8 cellular contexts compared by ENCODE assay signal in genomic region chr1:10209905-10210810, GRCh38. TPM values are rescaled to one million over a fixed set of nuclear protein-coding genes. Genes with fewer than 3 reads are reported as not detected.
DNase-seq lines count a peak whose midpoint lies in the region; ATAC-seq and TF ChIP-seq lines count a peak whose summit lies in the region.

Gene KIF1B, plus strand, starts transcription at chr1:10210570. Its CDS starts 21,759 bp downstream, at chr1:10232329.

- no peaks in the 10 kb centered on the region for H3K27me3 Mint-ChIP-seq in T-helper 17 cell

- no peaks in the 10 kb centered on the region for H3K36me3 ChIP-seq in right atrium auricular region
- no peaks in the 10 kb centered on the region for H3K36me3 ChIP-seq in uterus

- H3K9me3 ChIP-seq in T-helper 17 cell (ENCODE audit: control insufficient read depth, low read length, poor library complexity, severe bottlenecking) = no peaks in the 10 kb centered on the region
- no peaks in the 10 kb centered on the region for H3K9me3 ChIP-seq in right atrium auricular region
- H3K9me3 ChIP-seq in uterus = no peaks in the 10 kb centered on the region

- peak within 1 kb of the TSS; percentile 94 for H3K4me3 Mint-ChIP-seq in T-helper 17 cell

- H3K4me1 Mint-ChIP-seq in T-helper 17 cell = peaks cover 19% of the 10 kb centered on the region

- H3K27ac ChIP-seq in angular gyrus (ENCODE audit: low read depth, low read length) (peak within 1 kb of the TSS; percentile 99), right atrium auricular region (peak within 1 kb of the TSS; percentile 99), uterus (peak within 1 kb of the TSS; percentile 99 to 100)

- peak within 1 kb of the TSS; percentile 45 for H3K27ac Mint-ChIP-seq in T-helper 17 cell

- H3K4me1 ChIP-seq in right atrium auricular region = peaks cover 0 to 33% of the 10 kb centered on the region in 2 donors
- peaks cover 0 to 10% of the 10 kb centered on the region in 2 donors for H3K4me1 ChIP-seq in uterus

- no peaks in the 10 kb centered on the region for H3K36me3 Mint-ChIP-seq in T-helper 17 cell (ENCODE audit: low read depth)

- peak within 1 kb of the TSS; percentile 85 to 96 for H3K4me3 ChIP-seq in right atrium auricular region
- peak within 1 kb of the TSS; percentile 74 to 98 for H3K4me3 ChIP-seq in uterus

- DNase-seq in NCI-H146 treated with DMSO at 0.1 percent for 48 hours (lab: John Stamatoyannopoulos, UW; ENCODE audit: unreplicated experiment) (peak; percentile 48), T-helper 17 cell (peak; percentile 94 to 98 (median 97)), right atrium auricular region (ENCODE audit: low spot score) (peak; percentile 99), pulmonary artery endothelial cell (ENCODE audit: low read depth, low spot score) (peak; percentile 90), uterus (peak; percentile 98 to 99)

- TF ChIP-seq CTCF in right atrium auricular region (IDR thresholded peaks at IDR 0.05) (peak; percentile 97 to 98), uterus (IDR thresholded peaks at IDR 0.05) (peak; percentile 97 to 99 (median 98))

- peak; percentile 96 for ATAC-seq in HG02884 (IDR thresholded peaks at IDR 0.05; ENCODE audit: unreplicated experiment)
- ATAC-seq in T-helper 17 cell = peak; percentile 100

- intact Hi-C loops in uterus (cut with DNase I; ENCODE audit: low total_unique reads) = no loop called here

- H3K27me3 ChIP-seq in right atrium auricular region = no peaks in the 10 kb centered on the region
- no peaks in the 10 kb centered on the region for H3K27me3 ChIP-seq in uterus

- TF ChIP-seq POLR2A in GM15510 (IDR thresholded peaks at IDR 0.05; ENCODE audit: borderline replicate concordance, extremely low read depth, insufficient read length) = peak; percentile 71
- peak; percentile 99 to 100 for TF ChIP-seq POLR2A in uterus (IDR thresholded peaks at IDR 0.05)

RNA-seq across cellular contexts. Expression of gene KIF1B, which starts in this region (rescaled TPM):
- total RNA-seq in T-helper 17 cell (10 to 100 TPM; 10.9 to 13.3 TPM), right atrium auricular region (10 to 100 TPM; 55.7 to 63.9 TPM), pulmonary artery endothelial cell (28.0 and 37.8 TPM in 2 replicates), uterus (10 to 100 TPM; 26.4 to 89.6 (median 45.1) TPM)

Comparison
In these comparisons a context has a peak if more than half of its experiments do, and no peak if none do; other contexts are left out.
1. Peak in every context shown above with its lines: DNase-seq, ATAC-seq, H3K4me3 ChIP-seq and H3K27ac ChIP-seq.
2. DNase-seq: peak in every context shown above with its lines; median percentile 99 in right atrium auricular region; 98 in uterus; 97 in T-helper 17 cell; 90 in pulmonary artery endothelial cell; 48 in NCI-H146 treated with DMSO at 0.1 percent for 48 hours.